In genomic region chr10:49539320-49539885, GRCh38 we compare ENCODE assay signal across 8 cellular contexts. TPM values are rescaled to one million over a fixed set of nuclear protein-coding genes. Genes with fewer than 3 reads are reported as not detected.
DNase-seq lines count a peak whose midpoint lies in the region; ATAC-seq, FAIRE-seq and TF ChIP-seq lines count a peak whose summit lies in the region.

No MANE protein-coding gene starts in this region.

- H3K36me3 ChIP-seq in osteoblast (ENCODE audit: insufficient read depth, low read length): peaks cover 3% of the 10 kb centered on the region

- CTCF ChIA-PET in A549 (lab: Yijun Ruan, JAX): interaction anchor here (0.7 to 2.5 kb wide), 7 partner anchors 10 to 685 kb away, joined by 3 to 7 read pairs (median 3); no protein-coding TSS in a partner anchor

- 1% methylated on average over 26 of the region's 26 CpGs for WGBS in A549 (ENCODE audit: missing lambda C conversion rate)

- peak; percentile 46 to 47 for DNase-seq in A549 (ENCODE audit: low read depth in 1 of 2, low spot score in 1 of 2)
- peak; percentile 15 for DNase-seq in GM12891 (ENCODE audit: insufficient read length, low spot score)
- DNase-seq in NOMO-1 treated with DMSO at 0.1 percent for 48 hours (lab: John Stamatoyannopoulos, UW; ENCODE audit: unreplicated experiment): peak; percentile 58
- peak in 26 of 42 donors; percentile 8 to 65 (median 30) for DNase-seq in head of caudate nucleus
- DNase-seq in osteoblast (ENCODE audit: insufficient read length, low spot score, missing footprints): peak; percentile 68
- no peak for DNase-seq in globus pallidus (ENCODE audit: low spot score)

- peak overlapping the region; percentile 66 to 88 for H3K27ac ChIP-seq in A549
- H3K27ac ChIP-seq in osteoblast (ENCODE audit: low read depth, low read length): peak overlapping the region; percentile 98

- H3K36me3 Mint-ChIP-seq in activated naive CD4-positive, alpha-beta T cell treated with anti-CD3 and anti-CD28 coated beads, Interleukin-2, amount 50 U/mL, for 24 hours: no peaks in the 10 kb centered on the region

- intact Hi-C loops in head of caudate nucleus (cut with DNase I): no loop called here

- no peak for TF ChIP-seq EP300 in A549 (IDR thresholded peaks at IDR 0.05)

- POLR2A ChIA-PET in A549 (lab: Yijun Ruan, JAX): interaction anchor here (1.0 to 1.7 kb wide), 6 partner anchors 9 to 883 kb away, joined by 3 to 7 read pairs (median 4); no protein-coding TSS in a partner anchor

- ATAC-seq in A549: peak; percentile 69 to 71
- ATAC-seq in HG02973 (IDR thresholded peaks at IDR 0.05; ENCODE audit: unreplicated experiment): peak; percentile 1

- no peak for TF ChIP-seq RAD21 in A549 (conservative IDR thresholded peaks at IDR 0.05 in 1 of 2, IDR thresholded peaks at IDR 0.05 in 1 of 2)

- peak overlapping the region; percentile 97 for H3K27ac Mint-ChIP-seq in activated naive CD4-positive, alpha-beta T cell treated with anti-CD3 and anti-CD28 coated beads, Interleukin-2, amount 50 U/mL, for 24 hours

- H3K4me3 ChIP-seq in A549: peak overlapping the region; percentile 57
- peak overlapping the region; percentile 79 for H3K4me3 ChIP-seq in osteoblast (ENCODE audit: insufficient read depth, low read length)

- peak overlapping the region; percentile 100 for H3K4me2 ChIP-seq in A549
- peak overlapping the region; percentile 94 for H3K4me2 ChIP-seq in osteoblast (ENCODE audit: insufficient read depth, low read length)

- no peaks in the 10 kb centered on the region for H3K9me3 Mint-ChIP-seq in activated naive CD4-positive, alpha-beta T cell treated with anti-CD3 and anti-CD28 coated beads, Interleukin-2, amount 50 U/mL, for 24 hours

- H3K27me3 ChIP-seq in osteoblast (ENCODE audit: insufficient read depth, low read length): no peaks in the 10 kb centered on the region

- peak overlapping the region; percentile 98 for H3K4me3 Mint-ChIP-seq in activated naive CD4-positive, alpha-beta T cell treated with anti-CD3 and anti-CD28 coated beads, Interleukin-2, amount 50 U/mL, for 24 hours

- H3K4me1 Mint-ChIP-seq in activated naive CD4-positive, alpha-beta T cell treated with anti-CD3 and anti-CD28 coated beads, Interleukin-2, amount 50 U/mL, for 24 hours: peaks cover 49% of the 10 kb centered on the region

- peaks cover 41% of the 10 kb centered on the region for H3K79me2 ChIP-seq in osteoblast (ENCODE audit: insufficient read depth, low read length)

- H2AFZ ChIP-seq in osteoblast (ENCODE audit: low read length): peak overlapping the region; percentile 94

- peaks cover 4% of the 10 kb centered on the region for H4K20me1 ChIP-seq in osteoblast (ENCODE audit: insufficient read depth, low read length)

- TF ChIP-seq POLR2A in A549 (IDR thresholded peaks at IDR 0.05; ENCODE audit: low read length) (no peak), GM12891 (IDR thresholded peaks at IDR 0.05; ENCODE audit: low read depth, low read length) (no peak)

- H3K4me1 ChIP-seq in A549 (peaks cover 11% of the 10 kb centered on the region; the same call in 2 of the 3 replicates), osteoblast (ENCODE audit: insufficient read depth, low read length) (peaks cover 42% of the 10 kb centered on the region)

- no peak for TF ChIP-seq CTCF in A549 (IDR thresholded peaks at IDR 0.05)
- TF ChIP-seq CTCF in osteoblast (IDR thresholded peaks at IDR 0.05; ENCODE audit: extremely low read depth, low read depth, low read length): no peak

- H3K9me3 ChIP-seq in A549 (no peaks in the 10 kb centered on the region), osteoblast (ENCODE audit: low read depth, low read length) (no peaks in the 10 kb centered on the region)

- FAIRE-seq in A549 (lab: Jason Lieb, UNC) (no peak), GM12891 (lab: Jason Lieb, UNC) (no peak)

- peaks cover 5% of the 10 kb centered on the region for H3K27me3 Mint-ChIP-seq in activated naive CD4-positive, alpha-beta T cell treated with anti-CD3 and anti-CD28 coated beads, Interleukin-2, amount 50 U/mL, for 24 hours

TF ChIP-seq in A549, 52 proteins besides CTCF, POLR2A, EP300 and RAD21:
- TF ChIP-seq RNF2 (IDR thresholded peaks at IDR 0.05; ENCODE audit: borderline replicate concordance, low read depth) (peak; percentile 93), SMC3 (IDR thresholded peaks at IDR 0.05) (no peak), RARB (CRISPR knock-in tag; IDR thresholded peaks at IDR 0.05) (0 out of 2 replicates have a peak, but pooled peaks have one; percentile 13), MAX (IDR thresholded peaks at IDR 0.05) (peak; percentile 13)

TF ChIP-seq in GM12891, 5 proteins besides CTCF, POLR2A, EP300 and RAD21:
- TF ChIP-seq SPI1 (IDR thresholded peaks at IDR 0.05; ENCODE audit: low read depth, low read length) (no peak), TAF1 (IDR thresholded peaks at IDR 0.05; ENCODE audit: low read depth, low read length) (no peak), POU2F2 (IDR thresholded peaks at IDR 0.05; ENCODE audit: low read depth, low read length) (no peak), POLR2AphosphoS5 (IDR thresholded peaks at IDR 0.05; ENCODE audit: low read depth, low read length) (no peak), PAX5 (IDR thresholded peaks at IDR 0.05; ENCODE audit: insufficient read depth, low read length, severe bottlenecking) (no peak)
TF ChIP-seq in GM12891: peak in this region for 0.

RNA-seq across cellular contexts. Expression of gene ERCC6, which starts 0.5 kb away (rescaled TPM):
- polyA plus RNA-seq in A549 (2011; rRNA removed) (8.8 and 9.4 TPM in 2 replicates), A549 (2017; fragmentation: RNase III; extraction: RNeasy Plus Mini Kit Qiagen cat#74134 plus additional on column Dnase treatment) (5.5 to 5.8 TPM (median 5.6 TPM) in 3 replicates)
- polyA plus RNA-seq in A549 (2012; cell fraction: cytosol; rRNA removed): 4.9 and 5.5 TPM in 2 replicates
- 5.5 and 6.0 TPM in 2 replicates for polyA plus RNA-seq in A549 (2012; cell fraction: nucleus; rRNA removed)
- 21.6 and 36.4 TPM in 2 replicates for polyA minus RNA-seq in A549 (2011; rRNA and poly(A)+ RNA removed)
- polyA plus RNA-seq in GM12891 (2012; ENCODE audit: low read depth, missing spikeins): 7.1 TPM
- total RNA-seq in osteoblast: 52.7 and 54.3 TPM in 2 replicates
